ENCODE assay signal across 8 cellular contexts in genomic region chr5:141407790-141408494, GRCh38. TPM values are rescaled to one million over a fixed set of nuclear protein-coding genes. Genes with fewer than 3 reads are reported as not detected.
DNase-seq lines count a peak whose midpoint lies in the region; TF ChIP-seq lines count a peak whose summit lies in the region.
"Not testable (repeated sequence)": the region's sequence is repeated elsewhere in the genome, so short reads cannot be mapped to it uniquely, and the experiment has no call there.

Gene PCDHGB6, plus strand, starts transcription at chr5:141408021. Its CDS starts 182 bp downstream, at chr5:141408203.

- H2BK12ac ChIP-seq in H9 (ENCODE audit: insufficient read length, low read depth, low read length) = not testable (repeated sequence)

- H3K23me2 ChIP-seq in H9 (ENCODE audit: insufficient read length, low read depth, low read length, poor library complexity, severe bottlenecking) = not testable (repeated sequence)

- H3K9me3 ChIP-seq in ES-I3 (ENCODE audit: control insufficient read depth, insufficient read depth, low read length); PC-9 (ENCODE audit: insufficient read depth, low read depth): not testable (repeated sequence)
- H3K9me3 ChIP-seq in H9 (ENCODE audit: control insufficient read depth, low read depth, low read length) (peaks cover 15% of the 10 kb centered on the region), ovary (peaks cover 11 to 56% of the 10 kb centered on the region in 2 donors)

- DNase-seq in H9 (peak; percentile 80), PC-9 (peak in 1 of 2 experiments; percentile 21), epithelial cell of esophagus (ENCODE audit: low read depth) (peak; percentile 50), iris pigment epithelial cell (ENCODE audit: low read depth) (peak; percentile 41), ovary (peak; percentile 34 to 62 (median 55))
- peak; percentile 56 for DNase-seq in activated naive CD4-positive, alpha-beta T cell treated with anti-CD3 and anti-CD28 coated beads, Interleukin-2, amount 10 ng/mL, durations not matched to agents 7 days and 5 days

- not testable (repeated sequence) for H2BK20ac ChIP-seq in H9 (ENCODE audit: low read depth, low read length, poor library complexity, severe bottlenecking)

- H3K9ac ChIP-seq in ES-I3 (ENCODE audit: low read depth, low read length) = peak within 1 kb of the TSS; percentile 50; the same call in 1 of the 2 replicates
- peak within 1 kb of the TSS; percentile 54 for H3K9ac ChIP-seq in H9 (ENCODE audit: extremely low read depth, insufficient read length, low read length)

- not testable (repeated sequence) for TF ChIP-seq POLR2A in ovary (IDR thresholded peaks at IDR 0.05)

- not testable (repeated sequence) for H3K14ac ChIP-seq in H9 (ENCODE audit: insufficient read depth, low read length)

- not testable (repeated sequence) for H3K4me1 ChIP-seq in ES-I3 (ENCODE audit: insufficient read depth, low read length); H9 (ENCODE audit: insufficient read depth, low read length); PC-9 (replicated peaks; ENCODE audit: insufficient read depth); ovary (ENCODE audit: insufficient read depth)

- not testable (repeated sequence) for H3F3A ChIP-seq in PC-9 (ENCODE audit: insufficient read depth, low read depth)

- not testable (repeated sequence) for H3K79me1 ChIP-seq in H9 (ENCODE audit: insufficient read depth, low read depth, low read length, poor library complexity, severe bottlenecking)

- not testable (repeated sequence) for H3K36me3 ChIP-seq in ES-I3 (ENCODE audit: insufficient read depth, low read length); PC-9 (ENCODE audit: low read depth); ovary

- H3K36me3 Mint-ChIP-seq in H9 (ENCODE audit: insufficient read depth in 1 of 3, low read depth in 3 of 3) = peaks cover 11 to 28% (median 18%) of the 10 kb centered on the region in 3 experiments
- peaks cover 14% of the 10 kb centered on the region for H3K36me3 Mint-ChIP-seq in activated naive CD4-positive, alpha-beta T cell treated with anti-CD3 and anti-CD28 coated beads, Interleukin-2, amount 10 ng/mL, durations not matched to agents 7 days and 5 days

- not testable (repeated sequence) for H3T11ph ChIP-seq in H9 (ENCODE audit: low read length)

- H3K18ac ChIP-seq in H9 (ENCODE audit: insufficient read length, low read depth, low read length) = not testable (repeated sequence)

- H3K4me1 Mint-ChIP-seq in H9; activated naive CD4-positive, alpha-beta T cell treated with anti-CD3 and anti-CD28 coated beads, Interleukin-2, amount 10 ng/mL, durations not matched to agents 7 days and 5 days: not testable (repeated sequence)

- H2BK5ac ChIP-seq in H9 (ENCODE audit: insufficient read length, low read length) = not testable (repeated sequence)

- WGBS in H9 (ENCODE audit: extremely low coverage, insufficient read length, low lambda C conversion rate) = no CpG with 5 or more reads among the region's 51 CpGs
- 6 to 12% (median 11%) methylated on average over 50 to 51 of the region's 51 CpGs for WGBS in ovary, 3 donors

- CTCF ChIA-PET in PC-9 (lab: Charles Lee) = interaction anchor here (0.6 to 1.7 kb wide), 2 partner anchors 153 to 156 kb away, joined by 4 to 5 read pairs; no protein-coding TSS in a partner anchor
- CTCF ChIA-PET in activated naive CD4-positive, alpha-beta T cell treated with anti-CD3 and anti-CD28 coated beads, Interleukin-2, amount 10 ng/mL, durations not matched to agents 7 days and 5 days (lab: Charles Lee) = interaction anchor here (0.6 to 1.8 kb wide), 7 partner anchors 10 to 156 kb away, joined by 3 to 5 read pairs (median 3); partner anchors contain the start of gene PCDHGA3

- H4K91ac ChIP-seq in H9 (ENCODE audit: insufficient read length, low read depth, low read length) = not testable (repeated sequence)

- BruUV-seq in PC-9 (replicated peaks; lab: Mats Ljungman, UMichigan) = not testable (repeated sequence)

- H3K79me2 ChIP-seq in H9 (ENCODE audit: insufficient read depth, low read length); PC-9 (ENCODE audit: low read depth): not testable (repeated sequence)

- not testable (repeated sequence) for H3K4me3 ChIP-seq in PC-9
- H3K4me3 ChIP-seq in epithelial cell of esophagus (ENCODE audit: low read length) (peak within 1 kb of the TSS; percentile 27), ovary (peak within 1 kb of the TSS; percentile 29)

- not testable (repeated sequence) for H2BK120ac ChIP-seq in H9 (ENCODE audit: low read depth, low read length, poor library complexity, severe bottlenecking)

- H2AK5ac ChIP-seq in H9 (ENCODE audit: insufficient read length, low read length) = not testable (repeated sequence)

- peak within 1 kb of the TSS; percentile 88 for H3K4me2 ChIP-seq in H9 (ENCODE audit: insufficient read depth, insufficient read length, low read length)
- H3K4me2 ChIP-seq in PC-9 = not testable (repeated sequence)

- H4K5ac ChIP-seq in H9 (ENCODE audit: insufficient read length, low read depth, low read length) = not testable (repeated sequence)

- H4K8ac ChIP-seq in H9 (replicated peaks; ENCODE audit: insufficient read length, low read depth, low read length) = not testable (repeated sequence)

- not testable (repeated sequence) for H3K4ac ChIP-seq in H9 (ENCODE audit: low read depth, low read length)

- H3K4me3 Mint-ChIP-seq in H9 = peak within 1 kb of the TSS; percentile 90 to 94
- peak within 1 kb of the TSS; percentile 23 for H3K4me3 Mint-ChIP-seq in activated naive CD4-positive, alpha-beta T cell treated with anti-CD3 and anti-CD28 coated beads, Interleukin-2, amount 10 ng/mL, durations not matched to agents 7 days and 5 days

- peak; percentile 88 for TF ChIP-seq CTCF in H9 (conservative IDR thresholded peaks at IDR 0.05)
- peak; percentile 59 for TF ChIP-seq CTCF in PC-9 (conservative IDR thresholded peaks at IDR 0.05)
- TF ChIP-seq CTCF in epithelial cell of esophagus (IDR thresholded peaks at IDR 0.05; ENCODE audit: insufficient read depth, low read depth, low read length, missing control alignments) = peak; percentile 66
- TF ChIP-seq CTCF in ovary (IDR thresholded peaks at IDR 0.05) = peak in 2 of 3 donors; percentile 33 to 47

- not testable (repeated sequence) for H3K27ac ChIP-seq in H9 (ENCODE audit: insufficient read length, low read depth, low read length); PC-9; temporal lobe (ENCODE audit: low read depth, low read length)
- H3K27ac ChIP-seq in ovary = peak within 1 kb of the TSS in 1 of 2 donors; percentile 16

- peaks cover 22% of the 10 kb centered on the region for H3K27me3 Mint-ChIP-seq in H9 (ENCODE audit: low read depth)
- peaks cover 66% of the 10 kb centered on the region for H3K27me3 Mint-ChIP-seq in activated naive CD4-positive, alpha-beta T cell treated with anti-CD3 and anti-CD28 coated beads, Interleukin-2, amount 10 ng/mL, durations not matched to agents 7 days and 5 days

- peak within 1 kb of the TSS in 2 of 3 experiments; percentile 58 to 96; a peak in 3 of 7 replicates for H3K27ac Mint-ChIP-seq in H9
- peak within 1 kb of the TSS; percentile 75 for H3K27ac Mint-ChIP-seq in activated naive CD4-positive, alpha-beta T cell treated with anti-CD3 and anti-CD28 coated beads, Interleukin-2, amount 10 ng/mL, durations not matched to agents 7 days and 5 days

- H2BK15ac ChIP-seq in H9 (ENCODE audit: low read depth, low read length) = not testable (repeated sequence)

- POLR2A ChIA-PET in PC-9 (lab: Charles Lee; ENCODE audit: unreplicated experiment) = not testable (repeated sequence)

- H4K20me1 ChIP-seq in H9 (ENCODE audit: control insufficient read depth, insufficient read depth, insufficient read length); PC-9 (ENCODE audit: insufficient read depth): not testable (repeated sequence)

- not testable (repeated sequence) for TF ChIP-seq EP300 in ovary (IDR thresholded peaks at IDR 0.05)

- H3K27me3 ChIP-seq in H9 (ENCODE audit: insufficient read depth, low read length); ovary: not testable (repeated sequence)
- peaks cover 37% of the 10 kb centered on the region; the same call in 1 of the 2 replicates for H3K27me3 ChIP-seq in PC-9 (ENCODE audit: insufficient read depth, low read depth)

- not testable (repeated sequence) for H3K9me2 ChIP-seq in PC-9 (ENCODE audit: insufficient read depth)

- not testable (repeated sequence) for H3K56ac ChIP-seq in H9 (ENCODE audit: insufficient read length, low read depth, low read length)

- not testable (repeated sequence) for H3K23ac ChIP-seq in H9 (ENCODE audit: insufficient read length, low read depth, low read length)

- not testable (repeated sequence) for H2AFZ ChIP-seq in H9 (ENCODE audit: low read length); PC-9

- H3K9me3 Mint-ChIP-seq in H9 = peaks cover 24 to 35% of the 10 kb centered on the region in 2 experiments
- H3K9me3 Mint-ChIP-seq in activated naive CD4-positive, alpha-beta T cell treated with anti-CD3 and anti-CD28 coated beads, Interleukin-2, amount 10 ng/mL, durations not matched to agents 7 days and 5 days = peaks cover 19% of the 10 kb centered on the region

- intact Hi-C loops in PC-9 (cut with micrococcal nuclease; ENCODE audit: unreplicated experiment) = not testable (repeated sequence)
- intact Hi-C loops in ovary (cut with DNase I) = loop anchor here in 1 of 4 donors (10.0 kb wide), 1 partner anchor 147 kb away; no protein-coding TSS in a partner anchor

RNA-seq across cellular contexts. Expression of gene PCDHGB6, which starts in this region (rescaled TPM):
- 5.5 and 6.0 TPM in 2 replicates for total RNA-seq in H9 (2021)
- total RNA-seq in PC-9 (2021) = not detected in 2 replicates
- 10 to 100 TPM in 6 of 7 donors, 1 to 10 TPM in 1; 9.8 to 18.1 (median 14.4) TPM for total RNA-seq in ovary
- polyA plus RNA-seq in ovary = 10 to 100 TPM in 1 of 2 donors, 1 to 10 TPM in 1; 7.0 to 12.3 TPM
- 12.5 TPM for total RNA-seq in temporal lobe
